In genomic region chr7:157432957-157433576, GRCh38 we compare ENCODE assay signal across 1 cellular context.
TF ChIP-seq lines count a peak whose summit lies in the region.

No MANE protein-coding gene starts in this region.

TF ChIP-seq in H1, 55 proteins besides CTCF, POLR2A, EP300 and RAD21 (continued from another document):
- TF ChIP-seq HDAC6 (IDR thresholded peaks at IDR 0.05; ENCODE audit: low read depth, low read length) = no peak
- no peak for TF ChIP-seq SIN3A (conservative IDR thresholded peaks at IDR 0.05 in 1 of 2, IDR thresholded peaks at IDR 0.05 in 1 of 2; ENCODE audit: low read depth in 1 of 2, low read length in 2 of 2)
- TF ChIP-seq TEAD4 (IDR thresholded peaks at IDR 0.05; ENCODE audit: low read depth, low read length) = no peak
- TF ChIP-seq PHF8 (conservative IDR thresholded peaks at IDR 0.05; ENCODE audit: low read depth, low read length) = no peak
- TF ChIP-seq SIX5 (IDR thresholded peaks at IDR 0.05; ENCODE audit: low read depth, low read length) = no peak
- TF ChIP-seq CTBP2 (IDR thresholded peaks at IDR 0.05; ENCODE audit: borderline replicate concordance, insufficient read depth, insufficient read length, low read length) = no peak
- TF ChIP-seq JUN (IDR thresholded peaks at IDR 0.05; ENCODE audit: low read depth, low read length) = no peak
- TF ChIP-seq SP2 (IDR thresholded peaks at IDR 0.05; ENCODE audit: low read length) = no peak
- no peak for TF ChIP-seq FOSL1 (IDR thresholded peaks at IDR 0.05; ENCODE audit: insufficient read depth, low read depth, low read length)
